Comparison of ENCODE assay signal across 20 cellular contexts in genomic region chr5:95600557-95600956, GRCh38. TPM values are rescaled to one million over a fixed set of nuclear protein-coding genes. Genes with fewer than 3 reads are reported as not detected.
A peak's percentile ranks its signal among the peaks of the same experiment; 100 is the strongest.
DNase-seq lines count a peak whose midpoint lies in the region; ATAC-seq and TF ChIP-seq lines count a peak whose summit lies in the region.
"Had no signal": no experiment of that assay in that cellular context is flagged by ENCODE, and none has a peak within 500 bp of the region (broad histone marks: within the 10 kb centered on the region; RNA-seq: fewer than 3 reads in every experiment).

No MANE protein-coding gene starts in this region.

- H3K9ac ChIP-seq in SK-N-SH (no peak overlapping the region), fibroblast of lung (ENCODE audit: insufficient read depth, low read length) (no peak overlapping the region)
- H3K9ac ChIP-seq: KMS-11 had no signal

- TF ChIP-seq RAD21 in SK-N-SH (IDR thresholded peaks at IDR 0.05; ENCODE audit: low read length): no peak

- TF ChIP-seq CTCF in SK-N-SH (IDR thresholded peaks at IDR 0.05) (no peak), fibroblast of lung (conservative IDR thresholded peaks at IDR 0.05 in 1 of 2, IDR thresholded peaks at IDR 0.05 in 1 of 2; ENCODE audit: low read depth in 1 of 2, low read length in 2 of 2) (no peak)

- H3K36me3 ChIP-seq in SK-N-SH (replicated peaks in 1 of 2; ENCODE audit: control insufficient read depth in 1 of 2, insufficient read depth in 2 of 2, low read length in 1 of 2) (peaks cover 0 to 10% of the 10 kb centered on the region in 2 experiments), fibroblast of lung (ENCODE audit: control insufficient read depth, insufficient read depth, low read length) (no peaks in the 10 kb centered on the region)

- H3K4me3 ChIP-seq in SK-N-SH (ENCODE audit: low read depth in 2 of 2, low read length in 1 of 2) (no peak overlapping the region), fibroblast of lung (replicated peaks in 1 of 4; ENCODE audit: control extremely low read depth in 1 of 4, insufficient read depth in 1 of 4, low read depth in 3 of 4, low read length in 4 of 4) (no peak overlapping the region)
- H3K4me3 ChIP-seq: SK-N-MC had no signal

- H3F3A ChIP-seq in SK-N-SH (replicated peaks; ENCODE audit: insufficient read depth): peaks cover 9% of the 10 kb centered on the region

- H3K27ac ChIP-seq in SK-N-SH (ENCODE audit: low read depth in 2 of 2, low read length in 1 of 2) (no peak overlapping the region), fibroblast of lung (ENCODE audit: insufficient read depth, low read length) (peak overlapping the region; percentile 66), caudate nucleus (ENCODE audit: low read depth, low read length) (no peak overlapping the region)
- H3K27ac ChIP-seq: 22Rv1, C4-2B, KMS-11, SK-N-MC had no signal

- H2AFZ ChIP-seq in SK-N-SH (ENCODE audit: low read depth) (no peak overlapping the region), fibroblast of lung (ENCODE audit: low read length) (no peak overlapping the region)

- ATAC-seq in SK-N-SH treated with all-trans-retinoic acid at 6 μM for 48 hours: no peak
- ATAC-seq in GM19351 (IDR thresholded peaks at IDR 0.05; ENCODE audit: unreplicated experiment): no peak
- ATAC-seq: HCT116, Panc1, Right ventricle myocardium inferior had no signal

- POLR2A ChIA-PET in SK-N-SH (lab: Yijun Ruan, JAX): no interaction called here

- no peaks in the 10 kb centered on the region for H3K79me2 ChIP-seq in SK-N-SH (ENCODE audit: insufficient read depth)
- H3K79me2 ChIP-seq in fibroblast of lung (ENCODE audit: control insufficient read depth, insufficient read depth, low read length): no peaks in the 10 kb centered on the region

- no peaks in the 10 kb centered on the region for H4K20me1 ChIP-seq in SK-N-SH (ENCODE audit: insufficient read depth)
- no peaks in the 10 kb centered on the region for H4K20me1 ChIP-seq in fibroblast of lung (ENCODE audit: control insufficient read depth, extremely low read depth, insufficient read depth, low read length)

- no peaks in the 10 kb centered on the region for H3K9me2 ChIP-seq in SK-N-SH

- no peaks in the 10 kb centered on the region for H3K4me1 ChIP-seq in SK-N-SH (ENCODE audit: control insufficient read depth in 1 of 2, insufficient read depth in 2 of 2, low read depth in 1 of 2, low read length in 1 of 2)
- no peaks in the 10 kb centered on the region for H3K4me1 ChIP-seq in fibroblast of lung (ENCODE audit: control insufficient read depth, extremely low read depth, insufficient read depth, low read length)

- H3K4me2 ChIP-seq in SK-N-SH: no peak overlapping the region
- H3K4me2 ChIP-seq in fibroblast of lung (ENCODE audit: extremely low read depth, insufficient read depth, low read length): no peak overlapping the region
- H3K4me2 ChIP-seq: KMS-11 had no signal

- no peak for DNase-seq in SK-N-SH
- DNase-seq in amniotic epithelial cell (ENCODE audit: low read depth): peak; percentile 13
- DNase-seq in fibroblast of lung (ENCODE audit: low read depth in 2 of 2): peak; percentile 9 to 58
- no peak for DNase-seq in NCI-H2171 (lab: John Stamatoyannopoulos, UW)
- no peak for DNase-seq in caudate nucleus (lab: John Stamatoyannopoulos, UW)
- no peak for DNase-seq in NCI-H2081 (lab: John Stamatoyannopoulos, UW)
- DNase-seq: DMS 273 treated with DMSO at 0.1 percent for 48 hours, NCI-H1048, NCI-H1436 treated with DMSO at 0.1 percent for 48 hours, NCI-H2029 treated with DMSO at 0.1 percent for 48 hours, NCI-H524 had no signal

- no peaks in the 10 kb centered on the region for H3K9me3 ChIP-seq in SK-N-SH
- no peaks in the 10 kb centered on the region for H3K9me3 ChIP-seq in fibroblast of lung (ENCODE audit: control insufficient read depth, insufficient read depth, low read depth, low read length)

- 95% methylated on average over 1 of the region's 1 CpG for WGBS in SK-N-SH (ENCODE audit: low lambda C conversion rate)

- TF ChIP-seq EP300 in SK-N-SH (IDR thresholded peaks at IDR 0.05; ENCODE audit: borderline replicate concordance in 1 of 2, low read depth in 1 of 2, low read length in 1 of 2): no peak

- CTCF ChIA-PET in SK-N-SH (lab: Yijun Ruan, JAX): no interaction called here

- no peaks in the 10 kb centered on the region for H3K27me3 ChIP-seq in SK-N-SH (ENCODE audit: insufficient read depth)
- no peaks in the 10 kb centered on the region for H3K27me3 ChIP-seq in fibroblast of lung (ENCODE audit: control insufficient read depth, insufficient read depth, low read length)

TF ChIP-seq in SK-N-SH, 30 proteins besides CTCF, POLR2A, EP300 and RAD21:
- TF ChIP-seq ZBTB33 (IDR thresholded peaks at IDR 0.05; ENCODE audit: borderline replicate concordance, low read depth) (no peak), RCOR1 (IDR thresholded peaks at IDR 0.05; ENCODE audit: low read length) (no peak), MAX (IDR thresholded peaks at IDR 0.05; ENCODE audit: low read depth) (no peak), MEF2A (IDR thresholded peaks at IDR 0.05; ENCODE audit: borderline replicate concordance, low read depth) (peak; percentile 47; the same call in 1 of the 2 replicates)

TF ChIP-seq in SK-N-SH treated with all-trans-retinoic acid at 6 μM for 48 hours, 23 proteins besides CTCF, POLR2A, EP300 and RAD21 (continues in another document):
- TF ChIP-seq TCF4 (CRISPR knock-in tag; IDR thresholded peaks at IDR 0.05; ENCODE audit: borderline replicate concordance): no peak
- no peak for TF ChIP-seq PPARA (CRISPR knock-in tag; IDR thresholded peaks at IDR 0.05; ENCODE audit: borderline replicate concordance)
- no peak for TF ChIP-seq PATZ1 (CRISPR knock-in tag; IDR thresholded peaks at IDR 0.05; ENCODE audit: borderline replicate concordance)
- TF ChIP-seq TOX (CRISPR knock-in tag; IDR thresholded peaks at IDR 0.05; ENCODE audit: borderline replicate concordance): no peak
- no peak for TF ChIP-seq OSR1 (CRISPR knock-in tag; IDR thresholded peaks at IDR 0.05)
- TF ChIP-seq ZNF565 (CRISPR knock-in tag; conservative IDR thresholded peaks at IDR 0.05; ENCODE audit: low read depth): no peak
- no peak for TF ChIP-seq SNAI2 (CRISPR knock-in tag; IDR thresholded peaks at IDR 0.05)
- no peak for TF ChIP-seq ARNTL (CRISPR knock-in tag; IDR thresholded peaks at IDR 0.05; ENCODE audit: borderline replicate concordance, low read depth)
- no peak for TF ChIP-seq ZNF70 (CRISPR knock-in tag; IDR thresholded peaks at IDR 0.05)
- TF ChIP-seq ESRRG (CRISPR knock-in tag; IDR thresholded peaks at IDR 0.05): no peak
- no peak for TF ChIP-seq CSDC2 (CRISPR knock-in tag; IDR thresholded peaks at IDR 0.05)

RNA-seq across cellular contexts. Expression of gene GPR150, which starts 19.3 kb away (rescaled TPM):
- polyA plus RNA-seq in SK-N-SH (2012; rRNA removed): 0.06 and 0.07 TPM in 2 replicates
- 0.07 and 0.08 TPM in 2 replicates for polyA plus RNA-seq in SK-N-SH (2012; cell fraction: cytosol; rRNA removed)
- polyA plus RNA-seq in SK-N-SH (2012; cell fraction: nucleus; rRNA removed): 0.08 and 0.14 TPM in 2 replicates
- under 0.01 and 0.33 TPM in 2 replicates for total RNA-seq in fibroblast of lung
- polyA plus RNA-seq in fibroblast of lung: 0.23 and 0.43 TPM in 2 replicates
- 0.40 and 0.69 TPM in 2 replicates for polyA plus RNA-seq in fibroblast of lung (2012)
- 0.70 TPM in 1 of 2 replicates, not detected in the other for polyA minus RNA-seq in fibroblast of lung (ENCODE audit: low replicate concordance)
- total RNA-seq: Right ventricle myocardium inferior had no signal

RNA-seq across cellular contexts. Expression of gene ARSK, which starts 45.7 kb away (rescaled TPM):
- polyA plus RNA-seq in SK-N-SH (2012; rRNA removed) (5.6 and 6.9 TPM in 2 replicates), fibroblast of lung (18.6 and 37.3 TPM in 2 replicates)
- polyA plus RNA-seq in SK-N-SH (2012; cell fraction: cytosol; rRNA removed): 7.9 and 8.4 TPM in 2 replicates
- polyA plus RNA-seq in SK-N-SH (2012; cell fraction: nucleus; rRNA removed): 3.2 and 4.6 TPM in 2 replicates
- total RNA-seq in fibroblast of lung: 10.0 and 19.3 TPM in 2 replicates
- 9.9 and 17.0 TPM in 2 replicates for polyA plus RNA-seq in fibroblast of lung (2012)
- 1.1 and 4.3 TPM in 2 replicates for polyA minus RNA-seq in fibroblast of lung (ENCODE audit: low replicate concordance)

RNA-seq across cellular contexts. Expression of gene SKIC3, which starts 45.8 kb away (rescaled TPM):
- 27.4 and 47.5 TPM in 2 replicates for polyA plus RNA-seq in SK-N-SH (2012; rRNA removed)
- 31.0 and 31.2 TPM in 2 replicates for polyA plus RNA-seq in SK-N-SH (2012; cell fraction: cytosol; rRNA removed)
- polyA plus RNA-seq in SK-N-SH (2012; cell fraction: nucleus; rRNA removed): 37.1 and 105 TPM in 2 replicates
- total RNA-seq in fibroblast of lung: 120 and 152 TPM in 2 replicates
- polyA plus RNA-seq in fibroblast of lung: 70.8 and 105 TPM in 2 replicates
- 48.1 and 61.7 TPM in 2 replicates for polyA plus RNA-seq in fibroblast of lung (2012)
- polyA minus RNA-seq in fibroblast of lung (ENCODE audit: low replicate concordance): 20.4 and 29.5 TPM in 2 replicates

RNA-seq across cellular contexts. Expression of gene RFESD, which starts 46.0 kb away (rescaled TPM):
- polyA plus RNA-seq in SK-N-SH (2012; rRNA removed): 1.8 and 3.1 TPM in 2 replicates
- polyA plus RNA-seq in SK-N-SH (2012; cell fraction: cytosol; rRNA removed): 3.0 and 3.6 TPM in 2 replicates
- polyA plus RNA-seq in SK-N-SH (2012; cell fraction: nucleus; rRNA removed): 0.66 and 2.2 TPM in 2 replicates
- total RNA-seq in fibroblast of lung: 3.1 and 4.8 TPM in 2 replicates
- 2.7 TPM in 2 replicates for polyA plus RNA-seq in fibroblast of lung
- 2.0 and 2.7 TPM in 2 replicates for polyA plus RNA-seq in fibroblast of lung (2012)
- polyA minus RNA-seq in fibroblast of lung (ENCODE audit: low replicate concordance): not detected in 2 replicates

Comparison
In these comparisons a context has a peak if more than half of its experiments do, and no peak if none do; other contexts are left out.
1. DNase-seq: peak in amniotic epithelial cell (single experiment) and fibroblast of lung (2 of 2); none in SK-N-SH (single experiment), NCI-H2171 (single experiment), caudate nucleus (0 of 61) and NCI-H2081 (0 of 2).